In genomic region chr7:87876759-87877234, GRCh38 we compare ENCODE assay signal across 8 cellular contexts. TPM values are rescaled to one million over a fixed set of nuclear protein-coding genes. Genes with fewer than 3 reads are reported as not detected.
A peak's percentile ranks its signal among the peaks of the same experiment; 100 is the strongest.
DNase-seq lines count a peak whose midpoint lies in the region; ATAC-seq, FAIRE-seq and TF ChIP-seq lines count a peak whose summit lies in the region.

No MANE protein-coding gene starts in this region.

- H3K4me2 ChIP-seq in keratinocyte (ENCODE audit: control insufficient read depth, extremely low read depth, insufficient read depth, low read depth, low read length), result peak overlapping the region; percentile 90

- H3K27ac ChIP-seq in keratinocyte (ENCODE audit: control insufficient read depth, insufficient read depth, low read length), result peak overlapping the region; percentile 93

- peaks cover 0 to 12% of the 10 kb centered on the region in 2 experiments for H3K36me3 ChIP-seq in keratinocyte (ENCODE audit: control insufficient read depth in 2 of 2, extremely low read depth in 1 of 2, insufficient read depth in 2 of 2, low read length in 2 of 2)

- H3K79me2 ChIP-seq in keratinocyte (ENCODE audit: control insufficient read depth, insufficient read depth, low read length), result peaks cover 84% of the 10 kb centered on the region

- ATAC-seq in GM21423 (IDR thresholded peaks at IDR 0.05; ENCODE audit: unreplicated experiment) (peak; percentile 10), HG02623 (IDR thresholded peaks at IDR 0.05; ENCODE audit: unreplicated experiment) (no peak)

- H4K20me1 ChIP-seq in keratinocyte (ENCODE audit: control insufficient read depth, extremely low read depth, insufficient read depth, low read length), result no peaks in the 10 kb centered on the region

- peak; percentile 14 for DNase-seq in AG09319 (ENCODE audit: extremely low read depth, low read depth)
- peak; percentile 35 for DNase-seq in NCI-H128 (lab: John Stamatoyannopoulos, UW; ENCODE audit: unreplicated experiment)
- peak; percentile 50 for DNase-seq in cerebellar cortex (ENCODE audit: low spot score)
- DNase-seq in keratinocyte (ENCODE audit: low read depth, low spot score), result no peak
- DNase-seq in stimulated activated CD4-positive, alpha-beta T cell treated with anti-CD3 and anti-CD28 coated beads, Interleukin-12 subunit alpha, Interleukin-12 subunit beta, amount 100 ng/mL, for 4 hours, result peak; percentile 43

- H3K4me3 ChIP-seq in WI38 (ENCODE audit: low read depth, low read length), result peak overlapping the region; percentile 89
- peak overlapping the region; percentile 86 to 98 (median 98) for H3K4me3 ChIP-seq in keratinocyte (ENCODE audit: control insufficient read depth in 2 of 3, extremely low read depth in 1 of 3, insufficient read depth in 2 of 3, low read depth in 1 of 3, low read length in 3 of 3)

- dilution Hi-C loops in keratinocyte (cut with MboI; ENCODE audit: extremely low pct_ligation_motif_present, low sequenced_read_pairs), result no loop called here

- no peaks in the 10 kb centered on the region for H3K9me1 ChIP-seq in keratinocyte (ENCODE audit: control insufficient read depth, extremely low read depth, insufficient read depth, low read length)

- H3K9me3 ChIP-seq in keratinocyte (ENCODE audit: control insufficient read depth, low read depth, low read length), result no peaks in the 10 kb centered on the region

- H3K27me3 ChIP-seq in keratinocyte (ENCODE audit: control insufficient read depth, extremely low read depth, insufficient read depth, low read length), result no peaks in the 10 kb centered on the region

- H2AFZ ChIP-seq in keratinocyte (ENCODE audit: control insufficient read depth, low read length), result peak overlapping the region; percentile 88

- H3K9ac ChIP-seq in keratinocyte (ENCODE audit: control insufficient read depth, extremely low read depth, insufficient read depth, low read length), result peak overlapping the region; percentile 96

- FAIRE-seq in keratinocyte (lab: Jason Lieb, UNC), result no peak

- TF ChIP-seq CTCF in AG09319 (IDR thresholded peaks at IDR 0.05; ENCODE audit: low read depth, low read length), result no peak; the same call in 1 of the 2 replicates
- no peak for TF ChIP-seq CTCF in WI38 (IDR thresholded peaks at IDR 0.05; ENCODE audit: low read depth, low read length)
- TF ChIP-seq CTCF in keratinocyte (optimal IDR thresholded peaks at IDR 0.05 in 1 of 3, IDR thresholded peaks at IDR 0.05 in 1 of 3, conservative IDR thresholded peaks at IDR 0.05 in 1 of 3; ENCODE audit: extremely low read depth in 1 of 3, insufficient read depth in 2 of 3, low read length in 3 of 3), result no peak

- peaks cover 9% of the 10 kb centered on the region for H3K4me1 ChIP-seq in keratinocyte (ENCODE audit: control insufficient read depth, extremely low read depth, insufficient read depth, low read length)

RNA-seq across cellular contexts. Expression of gene DBF4, which starts 0.5 kb away (rescaled TPM):
- 2.6 to 12.5 TPM (median 7.9 TPM) in 3 replicates for polyA plus RNA-seq in keratinocyte
- polyA plus RNA-seq in keratinocyte (2011; ENCODE audit: low read depth), result 9.0 TPM
- polyA plus RNA-seq in keratinocyte (2011; cell fraction: cytosol; rRNA removed), result 5.6 and 8.9 TPM in 2 replicates
- 4.1 and 6.3 TPM in 2 replicates for polyA plus RNA-seq in keratinocyte (2011; cell fraction: nucleus; rRNA removed)
- polyA plus RNA-seq in keratinocyte (2012; ENCODE audit: low replicate concordance), result 6.3 and 13.8 TPM in 2 replicates
- polyA minus RNA-seq in keratinocyte, result 1.5 to 6.0 TPM (median 1.5 TPM) in 3 replicates
- polyA minus RNA-seq in keratinocyte (2011; cell fraction: cytosol; rRNA and poly(A)+ RNA removed), result 7.5 TPM
- 4.4 and 6.9 TPM in 2 replicates for polyA minus RNA-seq in keratinocyte (2011; cell fraction: nucleus; rRNA and poly(A)+ RNA removed)

RNA-seq across cellular contexts. Expression of gene SLC25A40, which starts 0.6 kb away (rescaled TPM):
- 3.2 to 8.3 TPM (median 4.6 TPM) in 3 replicates for polyA plus RNA-seq in keratinocyte
- 2.1 TPM for polyA plus RNA-seq in keratinocyte (2011; ENCODE audit: low read depth)
- 2.0 and 4.0 TPM in 2 replicates for polyA plus RNA-seq in keratinocyte (2011; cell fraction: cytosol; rRNA removed)
- 3.2 and 4.3 TPM in 2 replicates for polyA plus RNA-seq in keratinocyte (2011; cell fraction: nucleus; rRNA removed)
- polyA plus RNA-seq in keratinocyte (2012; ENCODE audit: low replicate concordance), result 4.7 and 5.8 TPM in 2 replicates
- polyA minus RNA-seq in keratinocyte, result 0.79 to 5.0 TPM (median 1.5 TPM) in 3 replicates
- polyA minus RNA-seq in keratinocyte (2011; cell fraction: cytosol; rRNA and poly(A)+ RNA removed), result 6.1 TPM
- polyA minus RNA-seq in keratinocyte (2011; cell fraction: nucleus; rRNA and poly(A)+ RNA removed), result 3.2 and 4.2 TPM in 2 replicates

RNA-seq across cellular contexts. Expression of gene ADAM22, which starts 57.3 kb away (rescaled TPM):
- 0.03 to 0.11 TPM (median 0.07 TPM) in 3 replicates for polyA plus RNA-seq in keratinocyte
- polyA plus RNA-seq in keratinocyte (2011; ENCODE audit: low read depth), result not detected
- polyA plus RNA-seq in keratinocyte (2011; cell fraction: cytosol; rRNA removed), result not detected in 2 replicates
- polyA plus RNA-seq in keratinocyte (2011; cell fraction: nucleus; rRNA removed), result not detected in 2 replicates
- 0.02 and 0.06 TPM in 2 replicates for polyA plus RNA-seq in keratinocyte (2012; ENCODE audit: low replicate concordance)
- polyA minus RNA-seq in keratinocyte, result 0.13 TPM in 1 of 3 replicates, not detected in the others
- polyA minus RNA-seq in keratinocyte (2011; cell fraction: cytosol; rRNA and poly(A)+ RNA removed), result not detected
- not detected in 2 replicates for polyA minus RNA-seq in keratinocyte (2011; cell fraction: nucleus; rRNA and poly(A)+ RNA removed)
